In genomic region chr7:80608292-80608691, GRCh38 we compare ENCODE assay signal across 21 cellular contexts. TPM values are rescaled to one million over a fixed set of nuclear protein-coding genes. Genes with fewer than 3 reads are reported as not detected.
A peak's percentile ranks its signal among the peaks of the same experiment; 100 is the strongest.
DNase-seq lines count a peak whose midpoint lies in the region; ATAC-seq, FAIRE-seq and TF ChIP-seq lines count a peak whose summit lies in the region.
"Had no signal": no experiment of that assay in that cellular context is flagged by ENCODE, and none has a peak within 500 bp of the region (broad histone marks: within the 10 kb centered on the region; RNA-seq: fewer than 3 reads in every experiment).

No MANE protein-coding gene starts in this region.

- no peaks in the 10 kb centered on the region for H3K9me3 ChIP-seq in heart right ventricle
- no peaks in the 10 kb centered on the region for H3K9me3 ChIP-seq in small intestine (ENCODE audit: control insufficient read depth, low read depth)
- H3K9me3 ChIP-seq: BLaER1 had no signal

- ATAC-seq in heart right ventricle (no peak), left cardiac atrium (no peak), left colon (peak; percentile 59), GM21786 (IDR thresholded peaks at IDR 0.05; ENCODE audit: unreplicated experiment) (no peak)
- ATAC-seq: GM12878, HepG2 had no signal

- no peak for DNase-seq in heart right ventricle
- DNase-seq in left cardiac atrium, result no peak
- peak; percentile 18 for DNase-seq in LoVo (ENCODE audit: low spot score)
- DNase-seq in left colon, result no peak
- peak; percentile 83 for DNase-seq in small intestine
- DNase-seq in NOMO-1 treated with DMSO at 0.1 percent for 48 hours (lab: John Stamatoyannopoulos, UW; ENCODE audit: unreplicated experiment), result no peak
- DNase-seq in HuH-7.5 (ENCODE audit: low spot score), result no peak
- DNase-seq: 8988T; AML-193; CD8-positive, alpha-beta memory T cell; DMS 273 treated with DMSO at 0.1 percent for 48 hours; GOT3; H9 had no signal

- H3K27me3 ChIP-seq in heart right ventricle, result no peaks in the 10 kb centered on the region
- no peaks in the 10 kb centered on the region for H3K27me3 ChIP-seq in small intestine (ENCODE audit: control insufficient read depth in 2 of 2, insufficient read depth in 2 of 2, low read length in 2 of 2)
- H3K27me3 ChIP-seq: BLaER1 had no signal

- H3K36me3 ChIP-seq in heart right ventricle (no peaks in the 10 kb centered on the region), small intestine (ENCODE audit: control insufficient read depth in 2 of 2, insufficient read depth in 2 of 2, low read length in 2 of 2) (no peaks in the 10 kb centered on the region)
- H3K36me3 ChIP-seq: BLaER1 had no signal

- TF ChIP-seq CTCF in heart right ventricle (IDR thresholded peaks at IDR 0.05), result no peak

- H3K27ac ChIP-seq in heart right ventricle (peak overlapping the region in 9 of 10 donors; percentile 60 to 87 (median 74)), small intestine (ENCODE audit: low read depth in 1 of 2, low read length in 1 of 2) (no peak overlapping the region)
- H3K27ac ChIP-seq: BLaER1 had no signal

- intact Hi-C loops in heart right ventricle (cut with DNase I) (loop anchor here in 1 of 10 donors (10.0 kb wide), 1 partner anchor 47 kb away; no protein-coding TSS in a partner anchor), left cardiac atrium (cut with DNase I) (no loop called here), left colon (cut with DNase I, micrococcal nuclease) (no loop called here)

- H3K4me3 ChIP-seq in heart right ventricle, result peak overlapping the region in 1 of 10 donors; percentile 3
- H3K4me3 ChIP-seq in small intestine (ENCODE audit: low read depth in 1 of 2, low read length in 2 of 2), result no peak overlapping the region
- H3K4me3 ChIP-seq: BLaER1, GM12878 had no signal

- no peak for FAIRE-seq in small intestine (lab: Jason Lieb, UNC)
- FAIRE-seq: GM12878, GM18507, HepG2, HTR-8/SVneo had no signal

- H3K4me1 ChIP-seq in heart right ventricle, result peaks cover 2 to 89% (median 65%) of the 10 kb centered on the region in 9 donors
- peaks cover 7 to 8% of the 10 kb centered on the region in 2 donors for H3K4me1 ChIP-seq in small intestine (ENCODE audit: control insufficient read depth in 2 of 2, insufficient read depth in 1 of 2, low read depth in 1 of 2, low read length in 1 of 2)
- H3K4me1 ChIP-seq: BLaER1 had no signal

RNA-seq across cellular contexts. Expression of gene CD36, which starts 30.1 kb away (rescaled TPM):
- total RNA-seq in heart right ventricle (1,000 to 10,000 TPM in 5 of 10 donors, 100 to 1,000 TPM in 5; 509 to 1,458 (median 988) TPM), left cardiac atrium (100 to 1,000 TPM; 760 to 831 TPM), left colon (10 to 100 TPM; 18.0 to 27.4 TPM)
- polyA plus RNA-seq in heart right ventricle (100 to 1,000 TPM; 190 to 586 TPM), small intestine (10 to 100 TPM; 27.3 to 55.4 (median 44.7) TPM)
- total RNA-seq: Daoy, G401 had no signal
- polyA plus RNA-seq: CD8-positive, alpha-beta memory T cell had no signal

Comparison
In these comparisons a context has a peak if more than half of its experiments do, and no peak if none do; other contexts are left out.
1. DNase-seq: peak in LoVo (single experiment) and small intestine (single experiment); none in heart right ventricle (0 of 2), left cardiac atrium (single experiment), left colon (0 of 2), NOMO-1 treated with DMSO at 0.1 percent for 48 hours (single experiment) and HuH-7.5 (single experiment).
2. H3K27ac ChIP-seq: peak in heart right ventricle (9 of 10); none in small intestine (0 of 2).
3. RNA of gene CD36, which starts 30.1 kb away (total RNA-seq): 509 to 1,458 TPM in heart right ventricle and 760 to 831 TPM in left cardiac atrium; 18.0 to 27.4 TPM in left colon; every median in the first group is over 10 times any median in the second.